Comparison of ENCODE assay signal across 8 cellular contexts in genomic region chr2:127176371-127177311, GRCh38. TPM values are rescaled to one million over a fixed set of nuclear protein-coding genes. Genes with fewer than 3 reads are reported as not detected.
DNase-seq lines count a peak whose midpoint lies in the region; ATAC-seq and TF ChIP-seq lines count a peak whose summit lies in the region.

No MANE protein-coding gene starts in this region.

- WGBS in H9 (ENCODE audit: extremely low coverage, insufficient read length, low lambda C conversion rate): no CpG with 5 or more reads among the region's 31 CpGs
- 58% methylated on average over 29 of the region's 31 CpGs for WGBS in mammary epithelial cell (ENCODE audit: low coverage, missing lambda C conversion rate)

- no peaks in the 10 kb centered on the region for H3K79me1 ChIP-seq in H9 (ENCODE audit: insufficient read depth, low read depth, low read length, poor library complexity, severe bottlenecking)

- H3K4me1 ChIP-seq in H9 (ENCODE audit: insufficient read depth, low read length) (no peaks in the 10 kb centered on the region), mammary epithelial cell (ENCODE audit: insufficient read depth, low read length) (no peaks in the 10 kb centered on the region), skeletal muscle tissue (ENCODE audit: control insufficient read depth in 3 of 3, insufficient read depth in 3 of 3, low read length in 3 of 3) (peaks cover 27 to 47% (median 40%) of the 10 kb centered on the region in 3 donors)

- no peak overlapping the region for H4K8ac ChIP-seq in H9 (replicated peaks; ENCODE audit: insufficient read length, low read depth, low read length)

- H3K9me3 Mint-ChIP-seq in H9: peaks cover 18 to 19% of the 10 kb centered on the region in 2 experiments
- peaks cover 8% of the 10 kb centered on the region for H3K9me3 Mint-ChIP-seq in activated naive CD4-positive, alpha-beta T cell treated with anti-CD3 and anti-CD28 coated beads, Interleukin-2, amount 10 ng/mL, durations not matched to agents 7 days and 5 days

- H3K4me1 Mint-ChIP-seq in H9: peaks cover 7 to 9% of the 10 kb centered on the region in 2 experiments
- H3K4me1 Mint-ChIP-seq in activated naive CD4-positive, alpha-beta T cell treated with anti-CD3 and anti-CD28 coated beads, Interleukin-2, amount 10 ng/mL, durations not matched to agents 7 days and 5 days: no peaks in the 10 kb centered on the region

- CTCF ChIA-PET in mammary epithelial cell (lab: Charles Lee; ENCODE audit: low non-redundant PET): no interaction called here
- CTCF ChIA-PET in activated naive CD4-positive, alpha-beta T cell treated with anti-CD3 and anti-CD28 coated beads, Interleukin-2, amount 10 ng/mL, durations not matched to agents 7 days and 5 days (lab: Charles Lee): interaction anchor here (1.2 kb wide), 1 partner anchor 21 kb away, joined by 4 read pairs; no protein-coding TSS in a partner anchor

- H3K27me3 ChIP-seq in H9 (ENCODE audit: insufficient read depth, low read length): no peaks in the 10 kb centered on the region
- H3K27me3 ChIP-seq in mammary epithelial cell (ENCODE audit: insufficient read depth, low read length): no peaks in the 10 kb centered on the region
- H3K27me3 ChIP-seq in skeletal muscle tissue (ENCODE audit: control insufficient read depth in 3 of 3, insufficient read depth in 3 of 3, low read length in 3 of 3): no peaks in the 10 kb centered on the region

- H3K4me3 ChIP-seq in mammary epithelial cell (replicated peaks in 1 of 3; ENCODE audit: insufficient read depth in 1 of 3, low read depth in 2 of 3, low read length in 3 of 3) (no peak overlapping the region), skeletal muscle tissue (ENCODE audit: low read length in 3 of 3) (peak overlapping the region in 2 of 3 donors; percentile 15 to 37)

- in situ Hi-C loops in mammary epithelial cell (cut with MboI; ENCODE audit: low sequenced_read_pairs in 2 of 2): no loop called here

- H3K4me2 ChIP-seq in H9 (ENCODE audit: insufficient read depth, insufficient read length, low read length) (no peak overlapping the region), mammary epithelial cell (ENCODE audit: insufficient read depth, low read depth, low read length) (no peak overlapping the region)

- no peaks in the 10 kb centered on the region for H3K79me2 ChIP-seq in H9 (ENCODE audit: insufficient read depth, low read length)
- H3K79me2 ChIP-seq in mammary epithelial cell (ENCODE audit: insufficient read depth, low read length): no peaks in the 10 kb centered on the region

- H2AK5ac ChIP-seq in H9 (ENCODE audit: insufficient read length, low read length): no peak overlapping the region

- ATAC-seq in HG02973 (IDR thresholded peaks at IDR 0.05; ENCODE audit: unreplicated experiment): no peak

- BruUV-seq in mammary epithelial cell (replicated peaks; lab: Mats Ljungman, UMichigan): no TSS peak

- no peaks in the 10 kb centered on the region for H3K23me2 ChIP-seq in H9 (ENCODE audit: insufficient read length, low read depth, low read length, poor library complexity, severe bottlenecking)

- H3K9me3 ChIP-seq in H9 (ENCODE audit: control insufficient read depth, low read depth, low read length): no peaks in the 10 kb centered on the region
- H3K9me3 ChIP-seq in mammary epithelial cell (replicated peaks; ENCODE audit: insufficient read depth, low read length): no peaks in the 10 kb centered on the region
- no peaks in the 10 kb centered on the region for H3K9me3 ChIP-seq in skeletal muscle tissue (ENCODE audit: control insufficient read depth in 3 of 3, low read length in 3 of 3)

- H3K4me3 Mint-ChIP-seq in H9: no peak overlapping the region
- no peak overlapping the region for H3K4me3 Mint-ChIP-seq in activated naive CD4-positive, alpha-beta T cell treated with anti-CD3 and anti-CD28 coated beads, Interleukin-2, amount 10 ng/mL, durations not matched to agents 7 days and 5 days

- dilution Hi-C loops in mammary epithelial cell (cut with HindIII; ENCODE audit: low sequenced_read_pairs): loop anchor here (5.0 kb wide), 1 partner anchor 99 kb away; no protein-coding TSS in a partner anchor

- no peak overlapping the region; the same call in 1 of the 2 replicates for H3K14ac ChIP-seq in H9 (ENCODE audit: insufficient read depth, low read length)

- H3K9ac ChIP-seq in H9 (ENCODE audit: extremely low read depth, insufficient read length, low read length): no peak overlapping the region
- H3K9ac ChIP-seq in mammary epithelial cell (ENCODE audit: insufficient read depth, low read length): no peak overlapping the region
- H3K9ac ChIP-seq in skeletal muscle tissue (ENCODE audit: low read depth in 1 of 3, low read length in 3 of 3): peak overlapping the region in 2 of 3 donors; percentile 40 to 60

- TF ChIP-seq CTCF in H9 (conservative IDR thresholded peaks at IDR 0.05): peak; percentile 18; the same call in 1 of the 3 replicates
- no peak for TF ChIP-seq CTCF in mammary epithelial cell (conservative IDR thresholded peaks at IDR 0.05 in 1 of 2, IDR thresholded peaks at IDR 0.05 in 1 of 2; ENCODE audit: extremely low read depth in 1 of 2, insufficient read depth in 1 of 2, low read depth in 1 of 2, low read length in 2 of 2)

- no peak overlapping the region for H4K5ac ChIP-seq in H9 (ENCODE audit: insufficient read length, low read depth, low read length)

- H3K18ac ChIP-seq in H9 (ENCODE audit: insufficient read length, low read depth, low read length): no peak overlapping the region

- peaks cover 17% of the 10 kb centered on the region for H3K27me3 Mint-ChIP-seq in H9 (ENCODE audit: low read depth)
- H3K27me3 Mint-ChIP-seq in activated naive CD4-positive, alpha-beta T cell treated with anti-CD3 and anti-CD28 coated beads, Interleukin-2, amount 10 ng/mL, durations not matched to agents 7 days and 5 days: peaks cover 16% of the 10 kb centered on the region

- intact Hi-C loops in mammary epithelial cell (cut with micrococcal nuclease): no loop called here

- H2AFZ ChIP-seq in H9 (ENCODE audit: low read length) (no peak overlapping the region), mammary epithelial cell (ENCODE audit: low read depth, low read length) (peak overlapping the region; percentile 30)

- H3K23ac ChIP-seq in H9 (ENCODE audit: insufficient read length, low read depth, low read length): no peak overlapping the region

- H2BK5ac ChIP-seq in H9 (ENCODE audit: insufficient read length, low read length): no peak overlapping the region

- H3K27ac ChIP-seq in H9 (ENCODE audit: insufficient read length, low read depth, low read length) (no peak overlapping the region), mammary epithelial cell (ENCODE audit: insufficient read depth, low read depth, low read length) (no peak overlapping the region), skeletal muscle tissue (ENCODE audit: low read depth, low read length) (peak overlapping the region; percentile 67)

- H3K27ac Mint-ChIP-seq in H9: no peak overlapping the region; a peak in 1 of 7 replicates
- H3K27ac Mint-ChIP-seq in activated naive CD4-positive, alpha-beta T cell treated with anti-CD3 and anti-CD28 coated beads, Interleukin-2, amount 10 ng/mL, durations not matched to agents 7 days and 5 days: no peak overlapping the region

- no peak overlapping the region for H2BK120ac ChIP-seq in H9 (ENCODE audit: low read depth, low read length, poor library complexity, severe bottlenecking)

- DNase-seq in H9 (no peak), mammary epithelial cell (peak; percentile 27), left kidney (ENCODE audit: low read depth, low spot score) (peak; percentile 69), NCI-H2107 (lab: John Stamatoyannopoulos, UW) (no peak)
- DNase-seq in activated naive CD4-positive, alpha-beta T cell treated with anti-CD3 and anti-CD28 coated beads, Interleukin-2, amount 10 ng/mL, durations not matched to agents 7 days and 5 days: no peak
- no peak for DNase-seq in activated CD8-positive, alpha-beta memory T cell treated with anti-CD3 and anti-CD28 coated beads for 24 hours

- H2BK12ac ChIP-seq in H9 (ENCODE audit: insufficient read length, low read depth, low read length): no peak overlapping the region

- H3T11ph ChIP-seq in H9 (ENCODE audit: low read length): no peak overlapping the region

- no peak overlapping the region for H3K56ac ChIP-seq in H9 (ENCODE audit: insufficient read length, low read depth, low read length)

- H3K4ac ChIP-seq in H9 (ENCODE audit: low read depth, low read length): no peak overlapping the region

- no peak overlapping the region for H4K91ac ChIP-seq in H9 (ENCODE audit: insufficient read length, low read depth, low read length)

- no peaks in the 10 kb centered on the region for H3K36me3 ChIP-seq in mammary epithelial cell (ENCODE audit: insufficient read depth, low read length)
- no peaks in the 10 kb centered on the region for H3K36me3 ChIP-seq in skeletal muscle tissue (ENCODE audit: control insufficient read depth in 3 of 3, insufficient read depth in 3 of 3, low read length in 3 of 3)

- no peak overlapping the region for H2BK15ac ChIP-seq in H9 (ENCODE audit: low read depth, low read length)

- peaks cover 2 to 11% (median 8%) of the 10 kb centered on the region in 3 experiments; a peak in 5 of 7 replicates for H3K36me3 Mint-ChIP-seq in H9 (ENCODE audit: insufficient read depth in 1 of 3, low read depth in 3 of 3)
- H3K36me3 Mint-ChIP-seq in activated naive CD4-positive, alpha-beta T cell treated with anti-CD3 and anti-CD28 coated beads, Interleukin-2, amount 10 ng/mL, durations not matched to agents 7 days and 5 days: no peaks in the 10 kb centered on the region

- no peak overlapping the region for H2BK20ac ChIP-seq in H9 (ENCODE audit: low read depth, low read length, poor library complexity, severe bottlenecking)

- no peaks in the 10 kb centered on the region for H4K20me1 ChIP-seq in H9 (ENCODE audit: control insufficient read depth, insufficient read depth, insufficient read length)
- no peaks in the 10 kb centered on the region for H4K20me1 ChIP-seq in mammary epithelial cell (ENCODE audit: insufficient read depth, low read length)

RNA-seq across cellular contexts. Expression of gene CYP27C1, which starts 43.5 kb away (rescaled TPM):
- total RNA-seq in H9 (2021): 2.3 TPM in 2 replicates
- total RNA-seq in mammary epithelial cell: 1 to 10 TPM in 1 of 2 donors, under 1 TPM in 1; 0.67 to 8.3 TPM
- 4.3 TPM for polyA plus RNA-seq in mammary epithelial cell
- 6.9 TPM for polyA minus RNA-seq in mammary epithelial cell
- 2.6 TPM for total RNA-seq in skeletal muscle tissue

Comparison
In these comparisons a context has a peak if more than half of its experiments do, and no peak if none do; other contexts are left out.
1. DNase-seq: peak in mammary epithelial cell (single experiment) and left kidney (single experiment); none in H9 (single experiment), NCI-H2107 (single experiment), activated naive CD4-positive, alpha-beta T cell treated with anti-CD3 and anti-CD28 coated beads, Interleukin-2, amount 10 ng/mL, durations not matched to agents 7 days and 5 days (single experiment) and activated CD8-positive, alpha-beta memory T cell treated with anti-CD3 and anti-CD28 coated beads for 24 hours (single experiment).
2. H3K9ac ChIP-seq: peak in skeletal muscle tissue (2 of 3); none in H9 (single experiment) and mammary epithelial cell (single experiment).
3. H3K4me3 ChIP-seq: peak in skeletal muscle tissue (2 of 3); none in mammary epithelial cell (0 of 3).